ENCODE assay signal across 8 cellular contexts in the genomic region with DNA sequence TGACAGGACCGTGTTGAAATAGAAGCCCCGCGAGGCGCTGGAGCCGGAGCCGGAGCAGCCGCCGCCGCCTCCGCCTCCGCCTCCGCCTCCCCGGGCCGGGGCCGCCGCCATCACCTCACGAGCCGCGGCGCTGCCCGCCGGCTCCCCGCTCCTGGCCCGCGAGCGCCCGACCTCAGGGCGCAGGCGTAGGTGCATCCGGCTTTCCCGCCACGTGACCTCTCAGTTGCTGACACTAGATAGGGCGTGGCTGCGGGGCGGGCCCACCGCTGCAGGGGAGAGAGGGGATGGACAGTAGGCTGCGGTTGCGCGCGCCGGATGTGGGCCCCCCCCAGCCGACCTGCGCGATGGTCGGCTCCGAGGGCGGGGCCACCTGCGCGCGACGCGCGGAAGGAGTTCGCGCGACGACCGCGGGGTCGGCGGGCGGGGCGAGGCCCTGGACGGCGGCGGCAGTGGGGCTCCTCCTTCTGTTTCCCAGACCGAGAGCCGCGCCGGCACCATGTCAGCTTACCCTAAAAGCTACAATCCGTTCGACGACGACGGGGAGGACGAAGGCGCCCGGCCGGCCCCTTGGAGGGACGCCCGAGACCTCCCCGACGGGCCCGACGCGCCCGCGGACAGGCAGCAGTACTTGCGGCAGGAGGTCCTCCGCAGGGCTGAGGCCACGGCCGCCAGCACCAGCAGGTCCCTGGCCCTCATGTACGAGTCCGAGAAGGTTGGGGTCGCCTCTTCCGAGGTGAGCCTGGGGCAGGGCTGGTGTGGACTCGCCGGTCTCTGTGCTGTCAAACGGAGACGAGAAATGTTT. TPM values are rescaled to one million over a fixed set of nuclear protein-coding genes. Genes with fewer than 3 reads are reported as not detected.
DNase-seq lines count a peak whose midpoint lies in the region; ATAC-seq and TF ChIP-seq lines count a peak whose summit lies in the region.

A gene (minus strand): TSS at position 197 of the 802 bp plus-strand sequence. CDS start 86 bp downstream, at position 111.
A gene (plus strand): TSS at position 393 of the 802 bp plus-strand sequence. CDS start 104 bp downstream, at position 497.

- intact Hi-C loops in IMR-90 (cut with micrococcal nuclease): no loop called here
- intact Hi-C loops in OCI-LY7 (cut with micrococcal nuclease; ENCODE audit: unreplicated experiment): loop anchor here (2.0 to 10.0 kb wide), 2 partner anchors 58 to 146 kb away; a partner anchor contains a TSS

- peak within 1 kb of the TSS; percentile 33 for H4K5ac ChIP-seq in IMR-90 (ENCODE audit: low read depth, low read length)

- H3K14ac ChIP-seq in IMR-90 (replicated peaks; ENCODE audit: low read depth, low read length): peak within 1 kb of the TSS; percentile 83

- 1% methylated on average over 52 of the region's 100 CpGs; no CpG with 5 or more reads in 1 of the 2 experiments for WGBS in IMR-90 (ENCODE audit: extremely low coverage in 2 of 2, insufficient read length in 1 of 2), 2 experiments

- CTCF ChIA-PET in IMR-90 (lab: Yijun Ruan, JAX): no interaction called here
- CTCF ChIA-PET in OCI-LY7 (lab: Charles Lee; ENCODE audit: unreplicated experiment): interaction anchor here (0.6 kb wide), 1 partner anchor 59 kb away, joined by 3 read pairs; no protein-coding TSS in a partner anchor

- H3K9me3 ChIP-seq in IMR-90 (ENCODE audit: control insufficient read depth, insufficient read depth, low read length): no peaks in the 10 kb centered on the region
- H3K9me3 ChIP-seq in OCI-LY7 (ENCODE audit: low read length): no peaks in the 10 kb centered on the region

- in situ Hi-C loops in IMR-90 (cut with MboI; ENCODE audit: low sequenced_read_pairs): no loop called here

- peak; percentile 86 for TF ChIP-seq POLR2A in IMR-90 (IDR thresholded peaks at IDR 0.05; ENCODE audit: low read depth, low read length)

- H4K91ac ChIP-seq in IMR-90 (ENCODE audit: insufficient read depth, low read depth, low read length): peak within 1 kb of the TSS; percentile 53

- peak within 1 kb of the TSS; percentile 96 for H3K23ac ChIP-seq in IMR-90 (ENCODE audit: low read depth, low read length)

- H2BK15ac ChIP-seq in IMR-90 (ENCODE audit: low read depth, low read length): no peak within 1 kb of the TSS

- H2BK5ac ChIP-seq in IMR-90 (ENCODE audit: low read depth, low read length, poor library complexity, severe bottlenecking): peak within 1 kb of the TSS; percentile 65

- peak; percentile 90 for ATAC-seq in GM21528 (IDR thresholded peaks at IDR 0.05; ENCODE audit: low FRiP score, unreplicated experiment)
- peak; percentile 95 for ATAC-seq in IMR-90 (ENCODE audit: low read depth)

- H2AK5ac ChIP-seq in IMR-90 (ENCODE audit: low read depth, low read length): peak within 1 kb of the TSS; percentile 40

- peak within 1 kb of the TSS; percentile 62 for H2BK120ac ChIP-seq in IMR-90 (ENCODE audit: low read depth, low read length)

- peak within 1 kb of the TSS; percentile 36 to 81; a peak in 3 of 4 replicates for H4K8ac ChIP-seq in IMR-90 (ENCODE audit: low read depth in 2 of 2, low read length in 2 of 2)

- peak within 1 kb of the TSS; percentile 25; the same call in 1 of the 2 replicates for H3K56ac ChIP-seq in IMR-90 (ENCODE audit: extremely low read depth, insufficient read depth, low read length)

- H4K20me1 ChIP-seq in IMR-90 (ENCODE audit: insufficient read depth, low read length) (peaks cover 40% of the 10 kb centered on the region), OCI-LY7 (ENCODE audit: insufficient read depth, low read length) (peaks cover 10% of the 10 kb centered on the region; the same call in 1 of the 2 replicates)

- TF ChIP-seq CTCF in IMR-90 (conservative IDR thresholded peaks at IDR 0.05; ENCODE audit: low read depth, low read length) (no peak), OCI-LY7 (conservative IDR thresholded peaks at IDR 0.05; ENCODE audit: low read length) (no peak)

- H3K27ac ChIP-seq in IMR-90 (ENCODE audit: insufficient read depth, low read length) (peak within 1 kb of the TSS; percentile 72), OCI-LY7 (ENCODE audit: low read depth, low read length, poor library complexity, severe bottlenecking) (peak within 1 kb of the TSS; percentile 41)

- H3K4me2 ChIP-seq in IMR-90 (ENCODE audit: low read depth, low read length) (peak within 1 kb of the TSS; percentile 90), OCI-LY7 (ENCODE audit: low read length) (peak within 1 kb of the TSS; percentile 92)

- peaks cover 40% of the 10 kb centered on the region; the same call in 1 of the 2 replicates for H3K79me2 ChIP-seq in OCI-LY7 (ENCODE audit: insufficient read depth, low read depth, low read length)

- H2AFZ ChIP-seq in IMR-90 (replicated peaks; ENCODE audit: low read length, poor library complexity) (peak within 1 kb of the TSS; percentile 99), OCI-LY7 (ENCODE audit: low read length) (peak within 1 kb of the TSS; percentile 65)

- H3K4me1 ChIP-seq in IMR-90 (ENCODE audit: control insufficient read depth, insufficient read depth, low read length): peaks cover 9% of the 10 kb centered on the region
- H3K4me1 ChIP-seq in OCI-LY7 (ENCODE audit: insufficient read depth, low read length, poor library complexity, severe bottlenecking): peaks cover 22% of the 10 kb centered on the region

- peak within 1 kb of the TSS; percentile 94 for H2AK9ac ChIP-seq in IMR-90 (replicated peaks; ENCODE audit: low read depth, low read length, poor library complexity)

- H3K9me1 ChIP-seq in IMR-90 (ENCODE audit: insufficient read depth, low read length): peaks cover 19% of the 10 kb centered on the region

- 0 out of 2 replicates have a peak within 1 kb of the TSS, but pooled peaks have one; percentile 1 for H2BK20ac ChIP-seq in IMR-90 (ENCODE audit: low read depth, low read length)

- dilution Hi-C loops in IMR-90 (cut with HindIII; ENCODE audit: low sequenced_read_pairs, unreplicated experiment): no loop called here

- H3K4ac ChIP-seq in IMR-90 (ENCODE audit: low read depth, low read length): peak within 1 kb of the TSS; percentile 87

- peak within 1 kb of the TSS; percentile 76 for H3K9ac ChIP-seq in IMR-90 (ENCODE audit: low read depth, low read length)

- H3K9me2 ChIP-seq in OCI-LY7 (ENCODE audit: insufficient read depth, low read length): no peaks in the 10 kb centered on the region

- H3K27me3 ChIP-seq in IMR-90 (ENCODE audit: control insufficient read depth, insufficient read depth, low read length): no peaks in the 10 kb centered on the region

- POLR2A ChIA-PET in IMR-90 (lab: Charles Lee; ENCODE audit: unreplicated experiment) (no interaction called here), OCI-LY7 (lab: Charles Lee) (no interaction called here)

- peak within 1 kb of the TSS; percentile 6 for H3K18ac ChIP-seq in IMR-90 (ENCODE audit: low read depth, low read length)

- peak; percentile 98 for DNase-seq in DMS 273 (lab: John Stamatoyannopoulos, UW; ENCODE audit: unreplicated experiment)
- DNase-seq in IMR-90: peak; percentile 97
- peak; percentile 98 for DNase-seq in OCI-LY7 (ENCODE audit: low spot score)
- peak; percentile 93 for DNase-seq in activated T-cell treated with anti-CD3 and anti-CD28 coated beads for 24 hours (ENCODE audit: low read depth)
- DNase-seq in epidermal melanocyte (ENCODE audit: insufficient read length, low spot score): peak; percentile 99
- DNase-seq in middle frontal gyrus (ENCODE audit: extremely low spot score, low spot score): peak; percentile 97
- DNase-seq in stimulated activated CD8-positive, alpha-beta memory T cell treated with anti-CD3 and anti-CD28 coated beads, Interleukin-2, amount 100 ng/mL, for 1 hour (ENCODE audit: low read depth in 2 of 2): peak; percentile 91 to 96

- H3K79me1 ChIP-seq in IMR-90 (ENCODE audit: low read depth in 1 of 2, low read length in 2 of 2): peaks cover 23 to 71% of the 10 kb centered on the region in 2 experiments

- H3K4me3 ChIP-seq in IMR-90 (ENCODE audit: insufficient read depth, low read depth, low read length) (peak within 1 kb of the TSS; percentile 81), OCI-LY7 (ENCODE audit: low read depth, low read length, poor library complexity, severe bottlenecking) (peak within 1 kb of the TSS; percentile 94)

- no peak; the same call in 1 of the 2 replicates for TF ChIP-seq RAD21 in IMR-90 (IDR thresholded peaks at IDR 0.05; ENCODE audit: low read length)

- H3K36me3 ChIP-seq in IMR-90 (ENCODE audit: control insufficient read depth, insufficient read depth, low read length) (peaks cover 5% of the 10 kb centered on the region; the same call in 1 of the 2 replicates), OCI-LY7 (ENCODE audit: insufficient read depth, low read length) (peaks cover 7% of the 10 kb centered on the region; the same call in 1 of the 2 replicates)

- BruUV-seq in IMR-90 (replicated peaks; lab: Mats Ljungman, UMichigan) (no TSS peak), OCI-LY7 (replicated peaks; lab: Mats Ljungman, UMichigan) (no TSS peak)

TF ChIP-seq in IMR-90, 13 proteins besides CTCF, POLR2A, EP300 and RAD21 (continues in another document):
- peak; percentile 98; the same call in 1 of the 2 replicates for TF ChIP-seq CHD1 (IDR thresholded peaks at IDR 0.05; ENCODE audit: low read depth, low read length)
- TF ChIP-seq NFE2L2 (IDR thresholded peaks at IDR 0.05; ENCODE audit: low read depth, low read length): no peak
- no peak for TF ChIP-seq RFX5 (IDR thresholded peaks at IDR 0.05; ENCODE audit: low read depth, low read length)
- TF ChIP-seq MXI1 (IDR thresholded peaks at IDR 0.05; ENCODE audit: borderline replicate concordance, low read depth, low read length): peak; percentile 63; the same call in 1 of the 2 replicates
- peak; percentile 94; the same call in 1 of the 2 replicates for TF ChIP-seq MAZ (IDR thresholded peaks at IDR 0.05; ENCODE audit: borderline replicate concordance, low read depth, low read length)
- TF ChIP-seq, protein P1, sequence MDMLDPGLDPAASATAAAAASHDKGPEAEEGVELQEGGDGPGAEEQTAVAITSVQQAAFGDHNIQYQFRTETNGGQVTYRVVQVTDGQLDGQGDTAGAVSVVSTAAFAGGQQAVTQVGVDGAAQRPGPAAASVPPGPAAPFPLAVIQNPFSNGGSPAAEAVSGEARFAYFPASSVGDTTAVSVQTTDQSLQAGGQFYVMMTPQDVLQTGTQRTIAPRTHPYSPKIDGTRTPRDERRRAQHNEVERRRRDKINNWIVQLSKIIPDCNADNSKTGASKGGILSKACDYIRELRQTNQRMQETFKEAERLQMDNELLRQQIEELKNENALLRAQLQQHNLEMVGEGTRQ (IDR thresholded peaks at IDR 0.05; ENCODE audit: low read depth, low read length): peak; percentile 98

RNA-seq across cellular contexts. Expression of the first gene that starts in this region (rescaled TPM):
- 16.8 and 18.6 TPM in 2 replicates for total RNA-seq in IMR-90 (2012; rRNA removed)
- polyA plus RNA-seq in IMR-90 (2012; rRNA removed): 35.5 and 39.3 TPM in 2 replicates
- polyA plus RNA-seq in IMR-90 (2012; cell fraction: cytosol; rRNA removed): 20.8 and 29.0 TPM in 2 replicates
- 65.8 and 113 TPM in 2 replicates for polyA plus RNA-seq in IMR-90 (2012; cell fraction: nucleus; rRNA removed; ENCODE audit: low replicate concordance)
- total RNA-seq in OCI-LY7 (2014; rRNA removed; shearing (Covaris generic)): 43.9 and 46.9 TPM in 2 replicates
- total RNA-seq in OCI-LY7 (2022): 95.7 and 100 TPM in 2 replicates

RNA-seq across cellular contexts. Expression of the second gene that starts in this region (rescaled TPM):
- 10.6 and 12.5 TPM in 2 replicates for total RNA-seq in IMR-90 (2012; rRNA removed)
- 29.5 and 30.0 TPM in 2 replicates for polyA plus RNA-seq in IMR-90 (2012; rRNA removed)
- polyA plus RNA-seq in IMR-90 (2012; cell fraction: cytosol; rRNA removed): 11.1 and 11.3 TPM in 2 replicates
- polyA plus RNA-seq in IMR-90 (2012; cell fraction: nucleus; rRNA removed; ENCODE audit: low replicate concordance): 3.2 and 13.2 TPM in 2 replicates
- total RNA-seq in OCI-LY7 (2014; rRNA removed; shearing (Covaris generic)): 9.7 and 12.7 TPM in 2 replicates
- 26.9 and 33.2 TPM in 2 replicates for total RNA-seq in OCI-LY7 (2022)

Comparison
In these comparisons a context has a peak if more than half of its experiments do, and no peak if none do; other contexts are left out.
1. Peak in every context shown above with its lines: DNase-seq, ATAC-seq, H3K4me3 ChIP-seq and H3K27ac ChIP-seq.